In genomic region chr17:74864866-74865395, GRCh38 we compare ENCODE assay signal across 9 cellular contexts. TPM values are rescaled to one million over a fixed set of nuclear protein-coding genes. Genes with fewer than 3 reads are reported as not detected.
DNase-seq lines count a peak whose midpoint lies in the region; ATAC-seq lines count a peak whose summit lies in the region.
"Had no signal": no experiment of that assay in that cellular context is flagged by ENCODE, and none has a peak within 500 bp of the region (broad histone marks: within the 10 kb centered on the region; RNA-seq: fewer than 3 reads in every experiment).

No MANE protein-coding gene starts in this region.

- no peak overlapping the region for H3K9ac ChIP-seq in neuronal stem cell (ENCODE audit: low read depth, low read length, poor library complexity)

- H3K27ac ChIP-seq in neuronal stem cell (replicated peaks; ENCODE audit: low read length), result no peak overlapping the region

- peaks cover 3% of the 10 kb centered on the region for H3K79me1 ChIP-seq in neuronal stem cell (ENCODE audit: low read depth, low read length)

- H2BK12ac ChIP-seq in neuronal stem cell (ENCODE audit: low read length), result no peak overlapping the region

- peak; percentile 84 for DNase-seq in CD1c-positive myeloid dendritic cell (ENCODE audit: extremely low spot score)
- peak; percentile 93 for DNase-seq in H7
- DNase-seq in RKO (ENCODE audit: low spot score), result peak; percentile 61
- DNase-seq in activated T-cell treated with anti-CD3 and anti-CD28 coated beads, Interleukin-2, amount 50 U/mL, for 48 hours, result peak; percentile 85 to 87
- peak; percentile 62 for DNase-seq in fibroblast of peridontal ligament (ENCODE audit: extremely low read depth)
- DNase-seq in neuronal stem cell (ENCODE audit: low spot score), result peak; percentile 72
- peak; percentile 92 for DNase-seq in superior temporal gyrus (ENCODE audit: extremely low spot score)

- H2AFZ ChIP-seq in neuronal stem cell (ENCODE audit: low read length), result peak overlapping the region; percentile 52

- peak overlapping the region; percentile 72 for H2BK120ac ChIP-seq in neuronal stem cell (ENCODE audit: low read depth, low read length)

- no peak overlapping the region for H3K23ac ChIP-seq in neuronal stem cell (ENCODE audit: low read depth, low read length, poor library complexity)

- peak overlapping the region; percentile 81 for H2AK5ac ChIP-seq in neuronal stem cell (ENCODE audit: low read depth, low read length)

- peaks cover 3 to 5% of the 10 kb centered on the region in 2 donors for H3K4me1 ChIP-seq in neuronal stem cell (ENCODE audit: control insufficient read depth in 2 of 2, insufficient read depth in 1 of 2, low read depth in 1 of 2, low read length in 2 of 2)

- H3K18ac ChIP-seq in neuronal stem cell (ENCODE audit: low read length), result no peak overlapping the region

- H2BK15ac ChIP-seq in neuronal stem cell (ENCODE audit: low read length), result no peak overlapping the region

- H3K4me3 ChIP-seq in H7 (ENCODE audit: insufficient read depth, low read depth, low read length) (no peak overlapping the region), neuronal stem cell (ENCODE audit: low read length in 2 of 2) (no peak overlapping the region)

- no peak overlapping the region for H4K91ac ChIP-seq in neuronal stem cell (ENCODE audit: low read depth, low read length, poor library complexity)

- H3K14ac ChIP-seq in neuronal stem cell (ENCODE audit: low read length), result no peak overlapping the region

- no peak overlapping the region for H4K8ac ChIP-seq in neuronal stem cell (ENCODE audit: low read depth, low read length)

- peaks cover 4% of the 10 kb centered on the region for H3K36me3 ChIP-seq in H7 (replicated peaks; ENCODE audit: control insufficient read depth, insufficient read depth, low read length)
- H3K36me3 ChIP-seq in neuronal stem cell (replicated peaks in 1 of 2; ENCODE audit: control insufficient read depth in 2 of 2, insufficient read depth in 2 of 2, low read length in 2 of 2), result peaks cover 8 to 51% of the 10 kb centered on the region in 2 donors

- ATAC-seq in HG03025 (IDR thresholded peaks at IDR 0.05; ENCODE audit: low FRiP score, unreplicated experiment), result no peak

- H3K4ac ChIP-seq in neuronal stem cell (ENCODE audit: low read length), result no peak overlapping the region

- WGBS in neuronal stem cell (ENCODE audit: extremely low coverage in 2 of 2, insufficient read length in 2 of 2, insufficient replicate concordance in 1 of 2), 2 donors, result no CpG with 5 or more reads among the region's 11 CpGs

- H3K4me2 ChIP-seq in neuronal stem cell (ENCODE audit: insufficient read depth, low read length, poor library complexity, severe bottlenecking), result no peak overlapping the region

- H2BK5ac ChIP-seq in neuronal stem cell (ENCODE audit: low read length), result no peak overlapping the region

- H3K27me3 ChIP-seq in H7 (ENCODE audit: control insufficient read depth, insufficient read depth, low read length) (peaks cover 24% of the 10 kb centered on the region), neuronal stem cell (ENCODE audit: control insufficient read depth in 3 of 3, insufficient read depth in 3 of 3, low read depth in 1 of 3, low read length in 3 of 3) (peaks cover 19 to 22% (median 20%) of the 10 kb centered on the region in 3 experiments)

- H3K9me3 ChIP-seq in neuronal stem cell (replicated peaks in 1 of 2; ENCODE audit: control insufficient read depth in 2 of 2, insufficient read depth in 1 of 2, low read depth in 1 of 2, low read length in 2 of 2), result no peaks in the 10 kb centered on the region

RNA-seq across cellular contexts. Expression of gene GRIN2C, which starts 5.2 kb away (rescaled TPM):
- total RNA-seq in H7 (2014; rRNA removed; shearing (Covaris generic)), result not detected in 2 replicates
- polyA plus RNA-seq in neuronal stem cell (2013, experiment 1 of 2), result 0.03 TPM
- polyA plus RNA-seq in neuronal stem cell (2013, experiment 2 of 2), result 0.03 TPM

RNA-seq across cellular contexts. Expression of gene FDXR, which starts 7.9 kb away (rescaled TPM):
- total RNA-seq in H7 (2014; rRNA removed; shearing (Covaris generic)), result 4.9 and 9.7 TPM in 2 replicates
- 13.2 TPM for polyA plus RNA-seq in neuronal stem cell (2013, experiment 1 of 2)
- 12.0 TPM for polyA plus RNA-seq in neuronal stem cell (2013, experiment 2 of 2)

RNA-seq across cellular contexts. Expression of gene FADS6, which starts 28.5 kb away (rescaled TPM):
- 0.52 TPM in 1 of 2 replicates, not detected in the other for total RNA-seq in H7 (2014; rRNA removed; shearing (Covaris generic))
- not detected for polyA plus RNA-seq in neuronal stem cell (2013, experiment 1 of 2)
- polyA plus RNA-seq in neuronal stem cell (2013, experiment 2 of 2), result not detected
- total RNA-seq: T-helper 1 cell treated with Interleukin-12 subunit alpha and Interleukin-12 subunit beta and Interleukin-4 antibody, amounts not matched to agents 30 ng/mL and 1 ng/mL, for 36 hours had no signal

RNA-seq across cellular contexts. Expression of gene USH1G, which starts 58.1 kb away (rescaled TPM):
- 0.59 and 1.3 TPM in 2 replicates for total RNA-seq in H7 (2014; rRNA removed; shearing (Covaris generic))
- polyA plus RNA-seq in neuronal stem cell (2013, experiment 1 of 2), result 0.20 TPM
- polyA plus RNA-seq in neuronal stem cell (2013, experiment 2 of 2), result 0.24 TPM
- total RNA-seq: T-helper 1 cell treated with Interleukin-12 subunit alpha and Interleukin-12 subunit beta and Interleukin-4 antibody, amounts not matched to agents 30 ng/mL and 1 ng/mL, for 36 hours had no signal

RNA-seq across cellular contexts. Expression of gene OTOP2, which starts 59.1 kb away (rescaled TPM):
- total RNA-seq in H7 (2014; rRNA removed; shearing (Covaris generic)), result not detected in 2 replicates
- not detected for polyA plus RNA-seq in neuronal stem cell (2013, experiment 1 of 2)
- not detected for polyA plus RNA-seq in neuronal stem cell (2013, experiment 2 of 2)
- total RNA-seq: T-helper 1 cell treated with Interleukin-12 subunit alpha and Interleukin-12 subunit beta and Interleukin-4 antibody, amounts not matched to agents 30 ng/mL and 1 ng/mL, for 36 hours had no signal
